Comparison of ENCODE assay signal across 31 cellular contexts in genomic region chr11:91470656-91471055, GRCh38.
"Had no signal": no experiment of that assay in that cellular context is flagged by ENCODE, and none has a peak within 500 bp of the region (broad histone marks: within the 10 kb centered on the region; RNA-seq: fewer than 3 reads in every experiment).

No MANE protein-coding gene starts in this region.

- H3K4me2 ChIP-seq: PC-9 had no signal

- H3K27me3 ChIP-seq: ascending aorta, body of pancreas had no signal

- H3K36me3 ChIP-seq: ascending aorta had no signal

- H3K4me1 ChIP-seq: ascending aorta, body of pancreas had no signal

- ATAC-seq: activated CD8-positive, alpha-beta T cell treated with anti-CD3 and anti-CD28 coated beads for 36 hours; activated T-cell treated with anti-CD3 and anti-CD28 coated beads, Interleukin-2, amount 50 U/mL, for 72 hours; activated T-helper 17 cell treated with anti-CD3 and anti-CD28 coated beads, Interleukin-2, amount 50 U/mL, for 72 hours; body of pancreas; Right ventricle myocardium inferior had no signal

- H3K27ac ChIP-seq: ascending aorta, body of pancreas, PC-9, RWPE1 had no signal

- FAIRE-seq: colon, RCC 7860 had no signal

- DNase-seq: activated CD4-positive, alpha-beta T cell treated with anti-CD3 and anti-CD28 coated beads, Interleukin-2, amount 10 ng/mL, durations not matched to agents 24 days and 14 days; activated CD4-positive, alpha-beta T cell treated with anti-CD3 and anti-CD28 coated beads, Interleukin-2, amount 50 U/mL, for 4 hours; activated CD8-positive, alpha-beta T cell treated with anti-CD3 and anti-CD28 coated beads for 36 hours; activated effector memory CD4-positive, alpha-beta T cell treated with anti-CD3 and anti-CD28 coated beads, Interleukin-2, amount 50 U/mL, for 16 hours; activated naive CD4-positive, alpha-beta T cell; activated naive CD4-positive, alpha-beta T cell treated with anti-CD3 and anti-CD28 coated beads, Interleukin-2, amount 50 U/mL, for 16 hours; activated naive CD8-positive, alpha-beta T cell treated with anti-CD3 and anti-CD28 coated beads for 36 hours; activated T-cell treated with anti-CD3 and anti-CD28 coated beads, Interleukin-2, amount 50 U/mL, for 1 hour; activated T-cell treated with anti-CD3 and anti-CD28 coated beads, Interleukin-2, amount 50 U/mL, for 72 hours; amniotic stem cell; body of pancreas; central memory CD4-positive, alpha-beta T cell; Karpas-422; NCI-H1105; NCI-H1417 treated with DMSO at 0.1 percent for 48 hours; NCI-H187 treated with DMSO at 0.1 percent for 48 hours; NCI-H2081; NCI-H2171 treated with DMSO at 0.1 percent for 48 hours; NCI-H2227 treated with DMSO at 0.1 percent for 48 hours; NCI-H446; NCI-H524; NCI-H69; NK-92 treated with Interleukin-12 subunit alpha and Interleukin-12 subunit beta, amount 100 ng/mL, for 24 hours; PC-9; T1000 had no signal

- H3K9me3 ChIP-seq: ascending aorta, body of pancreas had no signal

- H3K4me3 ChIP-seq: ascending aorta, body of pancreas, PC-9 had no signal
